In genomic region chr3:197752107-197752506, GRCh38 we compare ENCODE assay signal across 8 cellular contexts. TPM values are rescaled to one million over a fixed set of nuclear protein-coding genes. Genes with fewer than 3 reads are reported as not detected.
DNase-seq lines count a peak whose midpoint lies in the region; ATAC-seq and TF ChIP-seq lines count a peak whose summit lies in the region.

No MANE protein-coding gene starts in this region.

- H3K36me3 Mint-ChIP-seq in WTC11, result no peaks in the 10 kb centered on the region
- H3K36me3 Mint-ChIP-seq in type B pancreatic cell, result peaks cover 9% of the 10 kb centered on the region

- 62 to 80% methylated on average over 5 of the region's 5 CpGs for WGBS in gastroesophageal sphincter (ENCODE audit: low coverage in 1 of 2), 2 donors

- intact Hi-C loops in left ventricle myocardium superior (cut with micrococcal nuclease), result no loop called here

- ATAC-seq in left ventricle myocardium superior (no peak), WTC11 (no peak), gastroesophageal sphincter (no peak), HG03378 (IDR thresholded peaks at IDR 0.05; ENCODE audit: unreplicated experiment) (no peak)

- peaks cover 0 to 59% of the 10 kb centered on the region in 2 donors for H3K4me1 ChIP-seq in right atrium auricular region
- H3K4me1 ChIP-seq in gastroesophageal sphincter, result peaks cover 2 to 57% (median 12%) of the 10 kb centered on the region in 3 donors

- H3K27me3 Mint-ChIP-seq in WTC11 (ENCODE audit: low read depth) (peaks cover 30% of the 10 kb centered on the region), type B pancreatic cell (no peaks in the 10 kb centered on the region)

- H3K9me3 ChIP-seq in right atrium auricular region, result no peaks in the 10 kb centered on the region
- no peaks in the 10 kb centered on the region for H3K9me3 ChIP-seq in gastroesophageal sphincter

- no peak for TF ChIP-seq EP300 in gastroesophageal sphincter (IDR thresholded peaks at IDR 0.05)

- H3K27ac Mint-ChIP-seq in WTC11 (no peak overlapping the region), type B pancreatic cell (peak overlapping the region; percentile 77)

- H3K4me1 Mint-ChIP-seq in WTC11, result peaks cover 25% of the 10 kb centered on the region
- peaks cover 23% of the 10 kb centered on the region for H3K4me1 Mint-ChIP-seq in type B pancreatic cell (ENCODE audit: unreplicated experiment)

- CTCF ChIA-PET in WTC11 (lab: Charles Lee), result no interaction called here

- H3K27me3 ChIP-seq in right atrium auricular region (no peaks in the 10 kb centered on the region), gastroesophageal sphincter (no peaks in the 10 kb centered on the region)

- H3K4me3 Mint-ChIP-seq in WTC11 (peak overlapping the region; percentile 45; the same call in 1 of the 2 replicates), type B pancreatic cell (peak overlapping the region; percentile 85)

- H3K27ac ChIP-seq in right atrium auricular region (peak overlapping the region; percentile 94 to 97), gastroesophageal sphincter (peak overlapping the region in 3 of 4 donors; percentile 97 to 98 (median 98))

- H3K4me3 ChIP-seq in right atrium auricular region, result no peak overlapping the region
- H3K4me3 ChIP-seq in gastroesophageal sphincter, result peak overlapping the region in 1 of 2 donors; percentile 88

- POLR2A ChIA-PET in WTC11 (lab: Charles Lee), result no interaction called here

- TF ChIP-seq CTCF in right atrium auricular region (IDR thresholded peaks at IDR 0.05) (no peak), WTC11 (IDR thresholded peaks at IDR 0.05) (no peak), gastroesophageal sphincter (IDR thresholded peaks at IDR 0.05) (no peak), type B pancreatic cell (conservative IDR thresholded peaks at IDR 0.05) (no peak)

- no peak for DNase-seq in right atrium auricular region (ENCODE audit: low spot score)
- no peak for DNase-seq in left ventricle myocardium superior
- DNase-seq in WTC11 (ENCODE audit: low spot score), result no peak
- DNase-seq in type B pancreatic cell (ENCODE audit: extremely low spot score, unreplicated experiment), result no peak
- no peak for DNase-seq in KBM-7
- DNase-seq in G401 (ENCODE audit: low spot score), result no peak

- TF ChIP-seq POLR2A in gastroesophageal sphincter (IDR thresholded peaks at IDR 0.05), result no peak

- peaks cover 8% of the 10 kb centered on the region for H3K36me3 ChIP-seq in right atrium auricular region
- H3K36me3 ChIP-seq in gastroesophageal sphincter, result peaks cover 0 to 4% of the 10 kb centered on the region in 2 donors

- in situ Hi-C loops in KBM-7 (cut with MboI; ENCODE audit: low pct_unique_long_range_greater_than_20kb, low sequenced_read_pairs) (no loop called here), G401 (cut with HindIII; ENCODE audit: low sequenced_read_pairs) (no loop called here)

- H3K9me3 Mint-ChIP-seq in WTC11 (no peaks in the 10 kb centered on the region), type B pancreatic cell (no peaks in the 10 kb centered on the region)

TF ChIP-seq in WTC11, 78 proteins besides CTCF, POLR2A, EP300 and RAD21:
- TF ChIP-seq EMX1 (CRISPR knock-in tag; IDR thresholded peaks at IDR 0.05), result no peak
- TF ChIP-seq RORB (CRISPR knock-in tag; IDR thresholded peaks at IDR 0.05), result no peak
- no peak for TF ChIP-seq ERG (CRISPR knock-in tag; IDR thresholded peaks at IDR 0.05)
- TF ChIP-seq JUN (CRISPR knock-in tag; IDR thresholded peaks at IDR 0.05), result no peak
- TF ChIP-seq MYBL2 (CRISPR knock-in tag; IDR thresholded peaks at IDR 0.05), result no peak

RNA-seq across cellular contexts. Expression of gene FYTTD1, which starts 2.4 kb away (rescaled TPM):
- 10 to 100 TPM; 39.9 to 61.8 TPM for total RNA-seq in right atrium auricular region
- total RNA-seq in left ventricle myocardium superior, result 71.8 TPM
- 21.4 to 24.5 TPM (median 23.7 TPM) in 3 replicates for total RNA-seq in WTC11 (2021)
- total RNA-seq in gastroesophageal sphincter, result 10 to 100 TPM; 69.1 to 88.1 (median 87.0) TPM
- 52.1 and 58.8 TPM in 2 replicates for total RNA-seq in type B pancreatic cell (ENCODE audit: low replicate concordance)
- total RNA-seq in G401 (2014; rRNA removed; shearing (Covaris generic)), result 42.6 and 94.6 TPM in 2 replicates

RNA-seq across cellular contexts. Expression of gene RUBCN, which starts 15.4 kb away (rescaled TPM):
- total RNA-seq in right atrium auricular region (10 to 100 TPM; 32.3 to 32.7 TPM), left ventricle myocardium superior (17.8 TPM), WTC11 (2021) (21.8 to 22.9 TPM (median 22.9 TPM) in 3 replicates), gastroesophageal sphincter (10 to 100 TPM; 47.8 to 99.6 (median 60.1) TPM), type B pancreatic cell (ENCODE audit: low replicate concordance) (26.7 and 33.2 TPM in 2 replicates)
- total RNA-seq in G401 (2014; rRNA removed; shearing (Covaris generic)), result 3.8 and 9.4 TPM in 2 replicates

RNA-seq across cellular contexts. Expression of gene LRCH3, which starts 38.9 kb away (rescaled TPM):
- total RNA-seq in right atrium auricular region, result 10 to 100 TPM; 22.2 to 23.4 TPM
- total RNA-seq in left ventricle myocardium superior, result 19.8 TPM
- total RNA-seq in WTC11 (2021), result 63.6 to 68.7 TPM (median 64.4 TPM) in 3 replicates
- total RNA-seq in gastroesophageal sphincter, result 100 to 1,000 TPM in 1 of 4 donors, 10 to 100 TPM in 3; 39.0 to 158 (median 69.6) TPM
- total RNA-seq in type B pancreatic cell (ENCODE audit: low replicate concordance), result 49.7 and 58.7 TPM in 2 replicates
- 24.6 and 27.0 TPM in 2 replicates for total RNA-seq in G401 (2014; rRNA removed; shearing (Covaris generic))
